15 cellular contexts compared by ENCODE assay signal in genomic region chr15:41961803-41962202, GRCh38. TPM values are rescaled to one million over a fixed set of nuclear protein-coding genes. Genes with fewer than 3 reads are reported as not detected.
DNase-seq lines count a peak whose midpoint lies in the region; ATAC-seq, FAIRE-seq and TF ChIP-seq lines count a peak whose summit lies in the region.
"Had no signal": no experiment of that assay in that cellular context is flagged by ENCODE, and none has a peak within 500 bp of the region (broad histone marks: within the 10 kb centered on the region; RNA-seq: fewer than 3 reads in every experiment).

No MANE protein-coding gene starts in this region.

- peak overlapping the region; percentile 15 for H3K4me3 Mint-ChIP-seq in astrocyte (ENCODE audit: unreplicated experiment)

- H3K9me3 ChIP-seq in astrocyte (ENCODE audit: insufficient read depth, low read depth, low read length) = no peaks in the 10 kb centered on the region
- no peaks in the 10 kb centered on the region for H3K9me3 ChIP-seq in smooth muscle cell (replicated peaks; ENCODE audit: low read depth)

- no peak overlapping the region for H3K27ac Mint-ChIP-seq in astrocyte (ENCODE audit: unreplicated experiment)

- H3K9ac ChIP-seq in astrocyte (ENCODE audit: low read length) (no peak overlapping the region), smooth muscle cell (ENCODE audit: low read depth) (no peak overlapping the region)
- H3K9ac ChIP-seq: BLaER1 treated with 17β-estradiol and CSF1 and Interleukin-3, amounts not matched to agents 10 nM and 100 nM had no signal

- H3K79me2 ChIP-seq in astrocyte (ENCODE audit: insufficient read depth, low read length) (peaks cover 80% of the 10 kb centered on the region), smooth muscle cell (ENCODE audit: low read depth) (peaks cover 73% of the 10 kb centered on the region)

- H3K4me1 ChIP-seq in astrocyte (ENCODE audit: insufficient read depth, low read length) (peaks cover 27% of the 10 kb centered on the region), smooth muscle cell (ENCODE audit: low read depth) (peaks cover 3% of the 10 kb centered on the region)

- TF ChIP-seq POLR2A in H54 (IDR thresholded peaks at IDR 0.05; ENCODE audit: low read depth, low read length) = no peak

- peak; percentile 18 for DNase-seq in Caki2 (ENCODE audit: low read depth)
- no peak for DNase-seq in astrocyte (ENCODE audit: low read depth)
- peak; percentile 42 for DNase-seq in kidney glomerular epithelial cell (lab: John Stamatoyannopoulos, UW)
- no peak for DNase-seq in smooth muscle cell (lab: John Stamatoyannopoulos, UW; ENCODE audit: unreplicated experiment)
- no peak for DNase-seq in occipital lobe (lab: John Stamatoyannopoulos, UW)
- no peak for DNase-seq in H54 (ENCODE audit: insufficient read length, low spot score)
- DNase-seq: KBM-7, NCI-H1092, NCI-H2107, NCI-H226, NCI-H526 treated with DMSO at 0.1 percent for 48 hours had no signal

- in situ Hi-C loops in Caki2 (cut with HindIII; ENCODE audit: low pct_unique_long_range_greater_than_20kb, low sequenced_read_pairs) = no loop called here

- peaks cover 3% of the 10 kb centered on the region for H3K9me3 Mint-ChIP-seq in astrocyte (ENCODE audit: unreplicated experiment)

- WGBS in smooth muscle cell (ENCODE audit: low lambda C conversion rate) = 100% methylated on average over 1 of the region's 1 CpG

- H3K27me3 ChIP-seq in astrocyte (ENCODE audit: insufficient read depth, low read length) (no peaks in the 10 kb centered on the region), smooth muscle cell (ENCODE audit: low read depth) (no peaks in the 10 kb centered on the region)
- H3K27me3 ChIP-seq: BLaER1 treated with 17β-estradiol and CSF1 and Interleukin-3, amounts not matched to agents 10 nM and 100 nM had no signal

- no peaks in the 10 kb centered on the region for H3F3A ChIP-seq in smooth muscle cell (ENCODE audit: low read depth)

- H3K27ac ChIP-seq in astrocyte (ENCODE audit: low read depth, low read length) = no peak overlapping the region
- peak overlapping the region; percentile 28 for H3K27ac ChIP-seq in smooth muscle cell (ENCODE audit: low read depth)
- H3K27ac ChIP-seq: BLaER1 treated with 17β-estradiol and CSF1 and Interleukin-3, amounts not matched to agents 10 nM and 100 nM had no signal

- H3K4me2 ChIP-seq in astrocyte (ENCODE audit: low read length) (peak overlapping the region; percentile 27), smooth muscle cell (no peak overlapping the region)
- H3K4me2 ChIP-seq: BLaER1 treated with 17β-estradiol and CSF1 and Interleukin-3, amounts not matched to agents 10 nM and 100 nM had no signal

- peaks cover 18% of the 10 kb centered on the region for H4K20me1 ChIP-seq in astrocyte (ENCODE audit: insufficient read depth, low read length)
- peaks cover 49% of the 10 kb centered on the region for H4K20me1 ChIP-seq in smooth muscle cell (ENCODE audit: low read depth)

- no peak overlapping the region for H3K4me3 ChIP-seq in astrocyte (ENCODE audit: insufficient read depth, low read depth, low read length)
- H3K4me3 ChIP-seq in smooth muscle cell = no peak overlapping the region
- H3K4me3 ChIP-seq: BLaER1 treated with 17β-estradiol and CSF1 and Interleukin-3, amounts not matched to agents 10 nM and 100 nM had no signal

- H3K4me1 Mint-ChIP-seq in astrocyte (ENCODE audit: low read depth, unreplicated experiment) = peaks cover 33% of the 10 kb centered on the region

- no peak for ATAC-seq in HG03378 (IDR thresholded peaks at IDR 0.05; ENCODE audit: unreplicated experiment)

- no peaks in the 10 kb centered on the region for H3K27me3 Mint-ChIP-seq in astrocyte (ENCODE audit: low read depth, unreplicated experiment)

- H3K36me3 Mint-ChIP-seq in astrocyte (ENCODE audit: low read depth, unreplicated experiment) = peaks cover 10% of the 10 kb centered on the region

- no peaks in the 10 kb centered on the region for H3K36me3 ChIP-seq in astrocyte (ENCODE audit: insufficient read depth, low read length)
- no peaks in the 10 kb centered on the region for H3K36me3 ChIP-seq in smooth muscle cell (ENCODE audit: low read depth)

- FAIRE-seq in astrocyte (lab: Jason Lieb, UNC) (no peak), H54 (lab: Jason Lieb, UNC) (no peak)
- FAIRE-seq: GM18507, GM19239 had no signal

- H2AFZ ChIP-seq in astrocyte (ENCODE audit: low read depth, low read length) (no peak overlapping the region), smooth muscle cell (ENCODE audit: low read depth) (no peak overlapping the region)

- TF ChIP-seq CTCF in astrocyte (IDR thresholded peaks at IDR 0.05; ENCODE audit: insufficient read depth, low read depth, low read length) = no peak
- TF ChIP-seq CTCF in smooth muscle cell (IDR thresholded peaks at IDR 0.05; ENCODE audit: borderline replicate concordance, insufficient read depth, poor library complexity, severe bottlenecking) = no peak

RNA-seq across cellular contexts. Expression of gene EHD4, which starts 10.6 kb away (rescaled TPM):
- total RNA-seq in Caki2 (2014; rRNA removed; shearing (Covaris generic); ENCODE audit: low replicate concordance) = 3.0 and 3.8 TPM in 2 replicates
- total RNA-seq in astrocyte (46.4 and 51.4 TPM in 2 replicates), smooth muscle cell (11.5 TPM in 2 replicates), occipital lobe (2.2 TPM)
- polyA plus RNA-seq in smooth muscle cell = 15.8 and 19.2 TPM in 2 replicates

RNA-seq across cellular contexts. Expression of gene PLA2G4E, which starts 59.0 kb away (rescaled TPM):
- not detected in 2 replicates for total RNA-seq in Caki2 (2014; rRNA removed; shearing (Covaris generic); ENCODE audit: low replicate concordance)
- not detected in 2 replicates for total RNA-seq in astrocyte
- total RNA-seq in smooth muscle cell = 0.45 and 1.6 TPM in 2 replicates
- not detected in 2 replicates for polyA plus RNA-seq in smooth muscle cell
- total RNA-seq in occipital lobe = not detected

Comparison
In these comparisons a context has a peak if more than half of its experiments do, and no peak if none do; other contexts are left out.
1. DNase-seq: peak in Caki2 (single experiment) and kidney glomerular epithelial cell (single experiment); none in astrocyte (single experiment), smooth muscle cell (single experiment), occipital lobe (single experiment) and H54 (single experiment).